In the genomic region with DNA sequence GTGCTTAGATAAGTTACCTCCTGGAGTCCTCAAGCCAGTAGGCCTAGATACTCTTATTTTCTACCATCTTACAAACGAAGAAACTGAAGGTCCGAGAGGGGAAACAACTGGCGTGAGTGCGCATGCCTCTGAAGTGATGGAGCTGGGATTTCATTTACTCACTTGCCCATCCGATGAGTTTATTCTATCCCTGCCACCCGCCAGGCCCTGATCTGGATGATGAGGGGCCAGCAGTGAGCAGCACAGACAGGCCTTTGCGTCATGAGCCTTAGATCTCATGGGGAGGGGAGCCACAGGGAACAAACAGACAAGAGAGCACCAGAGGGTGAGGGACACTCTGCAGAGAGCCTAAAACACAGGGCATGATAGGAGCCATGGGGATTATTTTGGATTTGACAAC, we compare ENCODE assay signal across 17 cellular contexts.
"Had no signal": no experiment of that assay in that cellular context is flagged by ENCODE, and none has a peak within 500 bp of the region (broad histone marks: within the 10 kb centered on the region; RNA-seq: fewer than 3 reads in every experiment).

No MANE protein-coding gene starts in this region.

- H3K27me3 Mint-ChIP-seq: IgD-negative memory B cell had no signal

- H3K9me3 Mint-ChIP-seq: IgD-negative memory B cell had no signal

- H3K4me3 Mint-ChIP-seq: IgD-negative memory B cell had no signal

- DNase-seq: NCI-H1048, NCI-H1105 treated with DMSO at 0.1 percent for 48 hours, NCI-H1417 treated with DMSO at 0.1 percent for 48 hours, NCI-H187, NCI-H2029, NCI-H2081 treated with DMSO at 0.1 percent for 48 hours, NCI-H2171, NCI-H226, NCI-H446, NCI-H510A, NCI-H524 treated with DMSO at 0.1 percent for 48 hours, NCI-H69, NCI-H774, RPMI8226, SHP77 treated with DMSO at 0.1 percent for 48 hours had no signal

- ATAC-seq: K562 had no signal

- H3K27ac Mint-ChIP-seq: IgD-negative memory B cell had no signal
